ENCODE assay signal across 1 cellular context in genomic region chr2:227349989-227350648, GRCh38.
TF ChIP-seq lines count a peak whose summit lies in the region.

No MANE protein-coding gene starts in this region.

TF ChIP-seq in GM23338, 12 proteins besides CTCF, POLR2A, EP300 and RAD21 (continued from another document):
- no peak for TF ChIP-seq ZNF462 (CRISPR knock-in tag; IDR thresholded peaks at IDR 0.05)
- TF ChIP-seq ZNF331 (CRISPR knock-in tag; IDR thresholded peaks at IDR 0.05; ENCODE audit: low read depth): no peak
- no peak for TF ChIP-seq EZH2phosphoT487 (IDR thresholded peaks at IDR 0.05; ENCODE audit: unreplicated experiment)
- TF ChIP-seq REST (IDR thresholded peaks at IDR 0.05; ENCODE audit: unreplicated experiment): no peak
- TF ChIP-seq STAT1 (IDR thresholded peaks at IDR 0.05; ENCODE audit: unreplicated experiment): no peak
- no peak for TF ChIP-seq NANOG (IDR thresholded peaks at IDR 0.05; ENCODE audit: borderline replicate concordance)
- TF ChIP-seq ZNF114 (CRISPR knock-in tag; IDR thresholded peaks at IDR 0.05): no peak
- no peak for TF ChIP-seq JUNB (IDR thresholded peaks at IDR 0.05; ENCODE audit: unreplicated experiment)
TF ChIP-seq in GM23338: peak in this region for 0.
